ENCODE assay signal across 15 cellular contexts in genomic region chr9:79007701-79008483, GRCh38.
DNase-seq lines count a peak whose midpoint lies in the region; ATAC-seq and TF ChIP-seq lines count a peak whose summit lies in the region.
"Had no signal": no experiment of that assay in that cellular context is flagged by ENCODE, and none has a peak within 500 bp of the region (broad histone marks: within the 10 kb centered on the region; RNA-seq: fewer than 3 reads in every experiment).

No MANE protein-coding gene starts in this region.

- no peak for TF ChIP-seq CTCF in GM06990 (IDR thresholded peaks at IDR 0.05; ENCODE audit: insufficient read depth, low read length, poor library complexity, severe bottlenecking)
- TF ChIP-seq CTCF in BE2C (IDR thresholded peaks at IDR 0.05; ENCODE audit: low read depth, low read length): no peak

- ATAC-seq in GM19438 (IDR thresholded peaks at IDR 0.05; ENCODE audit: low read depth, unreplicated experiment): peak; percentile 98
- ATAC-seq in HG02870 (IDR thresholded peaks at IDR 0.05; ENCODE audit: unreplicated experiment): peak; percentile 97
- peak; percentile 94 for ATAC-seq in HG03565 (IDR thresholded peaks at IDR 0.05; ENCODE audit: unreplicated experiment)
- ATAC-seq: activated CD8-positive, alpha-beta T cell treated with anti-CD3 and anti-CD28 coated beads, Interleukin-2, amount 10 ng/mL, durations not matched to agents 7 days and 5 days; effector memory CD8-positive, alpha-beta T cell; heart right ventricle had no signal

- intact Hi-C loops in cardiac septum (cut with DNase I): no loop called here

- H3K36me3 ChIP-seq in GM06990 (ENCODE audit: control insufficient read depth, insufficient read depth, low read length): no peaks in the 10 kb centered on the region
- no peaks in the 10 kb centered on the region for H3K36me3 ChIP-seq in BE2C
- H3K36me3 ChIP-seq: heart right ventricle had no signal

- H3K4me3 ChIP-seq in GM06990 (replicated peaks; ENCODE audit: low read depth, low read length): no peak overlapping the region
- no peak overlapping the region for H3K4me3 ChIP-seq in BE2C (ENCODE audit: low read depth, low read length)
- H3K4me3 ChIP-seq: heart right ventricle, testis had no signal

- no peaks in the 10 kb centered on the region for H3K9me3 ChIP-seq in BE2C
- H3K9me3 ChIP-seq: heart right ventricle, testis had no signal

- H3K4me1 ChIP-seq in BE2C: peaks cover 6% of the 10 kb centered on the region; the same call in 1 of the 2 replicates
- H3K4me1 ChIP-seq: heart right ventricle, testis had no signal

- no peaks in the 10 kb centered on the region for H3K27me3 ChIP-seq in GM06990 (replicated peaks; ENCODE audit: control insufficient read depth, insufficient read depth, low read length)
- H3K27me3 ChIP-seq in BE2C: no peaks in the 10 kb centered on the region
- H3K27me3 ChIP-seq: heart right ventricle, testis had no signal

- DNase-seq in GM06990 (ENCODE audit: extremely low read depth, insufficient read length) (peak; percentile 5), cardiac septum (ENCODE audit: low spot score) (no peak), BE2C (no peak), amygdala (lab: John Stamatoyannopoulos, UW) (no peak), NCI-H2196 treated with DMSO at 0.1 percent for 48 hours (lab: John Stamatoyannopoulos, UW; ENCODE audit: unreplicated experiment) (no peak)
- DNase-seq: ACHN; activated CD8-positive, alpha-beta T cell treated with anti-CD3 and anti-CD28 coated beads, Interleukin-2, amount 10 ng/mL, durations not matched to agents 7 days and 5 days; effector memory CD8-positive, alpha-beta T cell; H9; heart right ventricle; NCI-H526; testis had no signal
